8 cellular contexts compared by ENCODE assay signal in the genomic region with DNA sequence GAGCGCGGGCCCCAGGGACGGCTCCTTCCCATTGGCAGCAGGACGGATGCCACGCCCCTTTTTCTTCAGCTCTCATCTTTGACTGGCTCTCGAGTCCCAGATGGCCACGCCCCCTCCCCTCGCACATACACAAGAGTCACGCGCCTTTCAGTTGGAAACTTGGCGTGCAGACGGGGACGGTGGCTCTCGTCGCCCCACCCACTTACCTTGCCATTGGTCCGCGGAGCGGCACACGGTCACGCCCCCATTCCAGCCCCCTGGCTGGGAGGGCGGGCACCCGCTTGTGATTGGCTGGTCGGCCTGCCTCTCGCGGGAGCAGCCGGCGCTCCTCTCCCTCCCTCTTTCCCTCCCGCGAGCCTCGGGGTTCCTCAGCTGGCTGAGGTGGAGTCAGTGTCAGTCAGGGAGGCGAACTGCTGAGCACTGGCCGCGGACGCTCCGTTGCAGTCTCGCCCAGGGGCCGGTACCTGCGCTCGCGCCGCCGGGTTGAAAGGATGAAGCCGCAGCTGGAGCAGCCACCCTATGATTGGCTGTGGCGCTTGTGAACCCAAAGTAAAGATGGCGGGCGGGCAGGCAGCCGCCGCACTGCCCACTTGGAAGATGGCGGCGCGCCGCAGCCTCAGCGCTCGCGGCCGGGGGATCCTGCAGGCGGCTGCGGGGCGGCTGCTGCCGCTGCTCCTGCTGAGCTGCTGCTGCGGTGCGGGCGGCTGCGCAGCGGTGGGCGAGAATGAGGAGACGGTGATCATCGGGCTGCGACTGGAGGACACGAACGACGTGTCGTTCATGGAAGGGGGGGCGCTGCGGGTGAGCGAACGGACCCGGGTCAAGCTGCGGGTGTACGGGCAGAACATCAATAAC. TPM values are rescaled to one million over a fixed set of nuclear protein-coding genes. Genes with fewer than 3 reads are reported as not detected.
A peak's percentile ranks its signal among the peaks of the same experiment; 100 is the strongest.
DNase-seq lines count a peak whose midpoint lies in the region; ATAC-seq and TF ChIP-seq lines count a peak whose summit lies in the region.

A gene (plus strand): TSS at position 333 of the 855 bp plus-strand sequence. CDS start 187 bp downstream, at position 520.

- H3K9me3 Mint-ChIP-seq in activated CD4-positive, alpha-beta T cell treated with anti-CD3 and anti-CD28 coated beads, Interleukin-2, amount 10 ng/mL, durations not matched to agents 24 days and 14 days: no peaks in the 10 kb centered on the region

- DNase-seq in C1 segment of cervical spinal cord (lab: John Stamatoyannopoulos, UW) (peak; percentile 93 to 100 (median 99)), NCI-H526 (lab: John Stamatoyannopoulos, UW) (peak; percentile 99), coronary artery (ENCODE audit: low spot score) (peak; percentile 100)
- peak; percentile 100 for DNase-seq in activated CD4-positive, alpha-beta T cell treated with anti-CD3 and anti-CD28 coated beads, Interleukin-2, amount 10 ng/mL, durations not matched to agents 24 days and 14 days
- DNase-seq in stimulated activated CD4-positive, alpha-beta T cell treated with anti-CD3 and anti-CD28 coated beads, Interleukin-1b, Interleukin-23, amount 100 ng/mL, for 24 hours (ENCODE audit: low read depth in 4 of 4, low spot score in 1 of 4): peak; percentile 98 to 100 (median 98)

- H3K27ac ChIP-seq in coronary artery (peak within 1 kb of the TSS; percentile 80 to 94), layer of hippocampus (ENCODE audit: low read depth, low read length) (peak within 1 kb of the TSS; percentile 96)

- H3K4me3 ChIP-seq in coronary artery: peak within 1 kb of the TSS; percentile 96

- peak; percentile 90 for ATAC-seq in GM19328 (IDR thresholded peaks at IDR 0.05; ENCODE audit: unreplicated experiment)
- ATAC-seq in HG03469 (IDR thresholded peaks at IDR 0.05; ENCODE audit: unreplicated experiment): peak; percentile 79

- peaks cover 43% of the 10 kb centered on the region for H3K4me1 Mint-ChIP-seq in activated CD4-positive, alpha-beta T cell treated with anti-CD3 and anti-CD28 coated beads, Interleukin-2, amount 10 ng/mL, durations not matched to agents 24 days and 14 days

- peaks cover 2% of the 10 kb centered on the region for H3K27me3 Mint-ChIP-seq in activated CD4-positive, alpha-beta T cell treated with anti-CD3 and anti-CD28 coated beads, Interleukin-2, amount 10 ng/mL, durations not matched to agents 24 days and 14 days

- no peak for TF ChIP-seq CTCF in coronary artery (IDR thresholded peaks at IDR 0.05)

- peak within 1 kb of the TSS; percentile 96 for H3K4me3 Mint-ChIP-seq in activated CD4-positive, alpha-beta T cell treated with anti-CD3 and anti-CD28 coated beads, Interleukin-2, amount 10 ng/mL, durations not matched to agents 24 days and 14 days

- no peaks in the 10 kb centered on the region for H3K27me3 ChIP-seq in layer of hippocampus (ENCODE audit: control insufficient read depth, insufficient read depth, low read length)

- peaks cover 7% of the 10 kb centered on the region for H3K36me3 Mint-ChIP-seq in activated CD4-positive, alpha-beta T cell treated with anti-CD3 and anti-CD28 coated beads, Interleukin-2, amount 10 ng/mL, durations not matched to agents 24 days and 14 days (ENCODE audit: low read depth)

- H3K27ac Mint-ChIP-seq in activated CD4-positive, alpha-beta T cell treated with anti-CD3 and anti-CD28 coated beads, Interleukin-2, amount 10 ng/mL, durations not matched to agents 24 days and 14 days: peak within 1 kb of the TSS; percentile 94

- intact Hi-C loops in activated CD4-positive, alpha-beta T cell treated with anti-CD3 and anti-CD28 coated beads, Interleukin-2, amount 10 ng/mL, durations not matched to agents 24 days and 14 days (cut with micrococcal nuclease): loop anchor here (1.0 to 5.0 kb wide), 9 partner anchors 18 to 574 kb away; a partner anchor contains a TSS

RNA-seq across cellular contexts. Expression of the gene that starts here (rescaled TPM):
- total RNA-seq in activated CD4-positive, alpha-beta T cell treated with anti-CD3 and anti-CD28 coated beads, Interleukin-2, amount 10 ng/mL, durations not matched to agents 24 days and 14 days: 5.6 and 6.7 TPM in 2 replicates

Comparison
In these comparisons a context has a peak if more than half of its experiments do, and no peak if none do; other contexts are left out.
1. Peak in every context shown above with its lines: DNase-seq, ATAC-seq, H3K4me3 ChIP-seq and H3K27ac ChIP-seq.